In genomic region chr10:17648243-17648750, GRCh38 we compare ENCODE assay signal across 1 cellular context.
TF ChIP-seq lines count a peak whose summit lies in the region.

No MANE protein-coding gene starts in this region.

TF ChIP-seq in HepG2, 621 proteins besides CTCF, POLR2A, EP300 and RAD21:
- peak; percentile 61 for TF ChIP-seq NFYC (CRISPR knock-in tag; IDR thresholded peaks at IDR 0.05)
- TF ChIP-seq NFYB (CRISPR knock-in tag; IDR thresholded peaks at IDR 0.05) = peak; percentile 67
- TF ChIP-seq ZMYM4 (CRISPR knock-in tag; IDR thresholded peaks at IDR 0.05) = 0 out of 2 replicates have a peak, but pooled peaks have one; percentile 19
